ENCODE assay signal across 16 cellular contexts in genomic region chr3:193997228-193998192, GRCh38.
DNase-seq lines count a peak whose midpoint lies in the region; ATAC-seq, FAIRE-seq and TF ChIP-seq lines count a peak whose summit lies in the region.
"Had no signal": no experiment of that assay in that cellular context is flagged by ENCODE, and none has a peak within 500 bp of the region (broad histone marks: within the 10 kb centered on the region; RNA-seq: fewer than 3 reads in every experiment).

No MANE protein-coding gene starts in this region.

- no peak overlapping the region for H2AFZ ChIP-seq in endothelial cell of umbilical vein (ENCODE audit: low read depth, low read length)

- peak; percentile 73 for DNase-seq in Right ventricle myocardium inferior (ENCODE audit: missing footprints)
- no peak for DNase-seq in cardiac septum (ENCODE audit: low spot score)
- DNase-seq in endothelial cell of umbilical vein (ENCODE audit: low read depth, low spot score): no peak
- peak; percentile 94 for DNase-seq in myocyte (ENCODE audit: low read depth)
- no peak for DNase-seq in anterior cingulate cortex (lab: John Stamatoyannopoulos, UW)
- DNase-seq in SIG-M5 (lab: John Stamatoyannopoulos, UW): no peak
- DNase-seq: 8988T; activated CD4-positive, CD25-positive, alpha-beta regulatory T cell treated with anti-CD3 and anti-CD28 coated beads, Interleukin-2, amount 50 U/mL, for 72 hours; activated T-cell treated with anti-CD3 and anti-CD28 coated beads, Interleukin-2, amount 50 U/mL, for 72 hours; brain microvascular endothelial cell; NCI-H524 treated with DMSO at 0.1 percent for 48 hours had no signal

- H3K4me3 ChIP-seq in endothelial cell of umbilical vein (replicated peaks in 1 of 3; ENCODE audit: insufficient read depth in 1 of 3, low read depth in 1 of 3, low read length in 3 of 3): no peak overlapping the region

- POLR2A ChIA-PET in endothelial cell of umbilical vein (lab: Charles Lee): no interaction called here

- ATAC-seq in Right ventricle myocardium inferior: peak; percentile 84
- no peak for ATAC-seq in HG03457 (IDR thresholded peaks at IDR 0.05; ENCODE audit: unreplicated experiment)
- no peak for ATAC-seq in GM21576 (IDR thresholded peaks at IDR 0.05; ENCODE audit: unreplicated experiment)
- ATAC-seq: activated T-cell treated with anti-CD3 and anti-CD28 coated beads, Interleukin-2, amount 50 U/mL, for 72 hours had no signal

- dilution Hi-C loops in endothelial cell of umbilical vein (cut with MboI; ENCODE audit: extremely low pct_ligation_motif_present, low sequenced_read_pairs): no loop called here

- H3K36me3 ChIP-seq in endothelial cell of umbilical vein (ENCODE audit: control insufficient read depth in 2 of 2, extremely low read depth in 1 of 2, insufficient read depth in 2 of 2, low read length in 2 of 2): no peaks in the 10 kb centered on the region
- H3K36me3 ChIP-seq: brain microvascular endothelial cell had no signal

- intact Hi-C loops in Right ventricle myocardium inferior (cut with DNase I) (loop anchor here (5.0 kb wide), 2 partner anchors 135 to 325 kb away; no protein-coding TSS in a partner anchor), cardiac septum (cut with DNase I) (loop anchor here (2.0 kb wide), 1 partner anchor 15 kb away; no protein-coding TSS in a partner anchor), endothelial cell of umbilical vein (cut with micrococcal nuclease) (no loop called here)

- no peak for TF ChIP-seq POLR2A in endothelial cell of umbilical vein (IDR thresholded peaks at IDR 0.05; ENCODE audit: low read depth, low read length)

- no peak for TF ChIP-seq CTCF in endothelial cell of umbilical vein (IDR thresholded peaks at IDR 0.05; ENCODE audit: extremely low read depth in 1 of 2, insufficient read depth in 1 of 2, low read depth in 1 of 2, low read length in 2 of 2)

- no peak overlapping the region for H3K9ac ChIP-seq in endothelial cell of umbilical vein (replicated peaks; ENCODE audit: extremely low read depth, insufficient read depth, low read length)

- BruUV-seq in endothelial cell of umbilical vein (replicated peaks; lab: Mats Ljungman, UMichigan): no TSS peak

- peak; percentile 35 for FAIRE-seq in endothelial cell of umbilical vein (lab: Jason Lieb, UNC)
- FAIRE-seq: D721Med, GM12891, GM19239 had no signal

- no peaks in the 10 kb centered on the region for H3K9me3 ChIP-seq in endothelial cell of umbilical vein (replicated peaks; ENCODE audit: control insufficient read depth, insufficient read depth, low read length)

- H3K9me1 ChIP-seq in endothelial cell of umbilical vein (replicated peaks; ENCODE audit: control insufficient read depth, extremely low read depth, insufficient read depth, low read length): no peaks in the 10 kb centered on the region

- peaks cover 3% of the 10 kb centered on the region for H3K4me1 ChIP-seq in endothelial cell of umbilical vein (ENCODE audit: control insufficient read depth, extremely low read depth, insufficient read depth, low read length)

- H3K27ac ChIP-seq in endothelial cell of umbilical vein (ENCODE audit: insufficient read depth, low read depth, low read length): no peak overlapping the region
- H3K27ac ChIP-seq: brain microvascular endothelial cell had no signal

- no peaks in the 10 kb centered on the region for H3K27me3 ChIP-seq in endothelial cell of umbilical vein (ENCODE audit: control insufficient read depth in 2 of 2, insufficient read depth in 2 of 2, low read length in 2 of 2)

- no peaks in the 10 kb centered on the region for H3K79me2 ChIP-seq in endothelial cell of umbilical vein (ENCODE audit: control insufficient read depth, insufficient read depth, low read length)

- no peak overlapping the region for H3K4me2 ChIP-seq in endothelial cell of umbilical vein (ENCODE audit: insufficient read depth, low read length)

- CTCF ChIA-PET in endothelial cell of umbilical vein (lab: Charles Lee): interaction anchor here (1.0 kb wide), 1 partner anchor 318 kb away, joined by 4 read pairs; no protein-coding TSS in a partner anchor

- H4K20me1 ChIP-seq in endothelial cell of umbilical vein (replicated peaks; ENCODE audit: control insufficient read depth, extremely low read depth, insufficient read depth, low read length): no peaks in the 10 kb centered on the region

TF ChIP-seq in endothelial cell of umbilical vein, 7 proteins besides CTCF, POLR2A, EP300 and RAD21:
- no peak for TF ChIP-seq MAX (IDR thresholded peaks at IDR 0.05; ENCODE audit: insufficient read depth, insufficient read length)
- TF ChIP-seq GATA2 (IDR thresholded peaks at IDR 0.05; ENCODE audit: insufficient read depth, insufficient read length, low read depth, low read length): no peak
- no peak for TF ChIP-seq POLR2AphosphoS5 (IDR thresholded peaks at IDR 0.05; ENCODE audit: insufficient read depth, low read depth, low read length)
- no peak for TF ChIP-seq JUN (IDR thresholded peaks at IDR 0.05; ENCODE audit: borderline replicate concordance, insufficient read depth, insufficient read length, low read depth)
- TF ChIP-seq MYC (IDR thresholded peaks at IDR 0.05; ENCODE audit: low read depth, low read length): no peak
- no peak for TF ChIP-seq FOS (IDR thresholded peaks at IDR 0.05; ENCODE audit: borderline replicate concordance, insufficient read depth, low read length)
- TF ChIP-seq EZH2 (IDR thresholded peaks at IDR 0.05; ENCODE audit: borderline replicate concordance, low read depth, low read length, severe bottlenecking): no peak

Comparison
In these comparisons a context has a peak if more than half of its experiments do, and no peak if none do; other contexts are left out.
1. DNase-seq: peak in Right ventricle myocardium inferior (single experiment) and myocyte (single experiment); none in cardiac septum (single experiment), endothelial cell of umbilical vein (single experiment), anterior cingulate cortex (0 of 58) and SIG-M5 (single experiment).